9 cellular contexts compared by ENCODE assay signal in genomic region chr4:25212822-25213221, GRCh38.
"Had no signal": no experiment of that assay in that cellular context is flagged by ENCODE, and none has a peak within 500 bp of the region (broad histone marks: within the 10 kb centered on the region; RNA-seq: fewer than 3 reads in every experiment).

No MANE protein-coding gene starts in this region.

- DNase-seq: H7, HFFc6, IMR-90, KBM-7 had no signal

- H3K27ac ChIP-seq: HL-60, KMS-11 had no signal

- H3K4me2 ChIP-seq: GM23338, KMS-11 had no signal

- H3K9me3 ChIP-seq: HAP-1 had no signal

- H3K9ac ChIP-seq: KMS-11 had no signal

- H3K4me3 Mint-ChIP-seq: GM23338, HFFc6 had no signal

- H3K36me3 ChIP-seq: HAP-1 had no signal

- H3K9me3 Mint-ChIP-seq: HFFc6 had no signal

- H3K27ac Mint-ChIP-seq: GM23338, HFFc6 had no signal

- H3K4me3 ChIP-seq: GM23338, HAP-1 had no signal

- H3K4me1 ChIP-seq: HAP-1 had no signal

- ATAC-seq: GM23338, HCT116 had no signal

- H2AFZ ChIP-seq: GM23338 had no signal
